ENCODE assay signal across 25 cellular contexts in genomic region chr11:653837-654236, GRCh38. TPM values are rescaled to one million over a fixed set of nuclear protein-coding genes. Genes with fewer than 3 reads are reported as not detected.
DNase-seq lines count a peak whose midpoint lies in the region; ATAC-seq, FAIRE-seq and TF ChIP-seq lines count a peak whose summit lies in the region.
"Had no signal": no experiment of that assay in that cellular context is flagged by ENCODE, and none has a peak within 500 bp of the region (broad histone marks: within the 10 kb centered on the region; RNA-seq: fewer than 3 reads in every experiment).

No MANE protein-coding gene starts in this region.

- 79% methylated on average over 6 of the region's 15 CpGs for WGBS in K562 (ENCODE audit: insufficient coverage, low coverage, missing lambda C conversion rate)

- no peaks in the 10 kb centered on the region for H3K9me1 ChIP-seq in K562 (ENCODE audit: control insufficient read depth, insufficient read depth, low read length)

- no peak overlapping the region for H3K9ac ChIP-seq in K562 (ENCODE audit: insufficient read depth in 1 of 2, low read depth in 2 of 2, low read length in 2 of 2)

- H3K4me1 ChIP-seq in Peyer's patch, result peaks cover 0 to 42% (median 7%) of the 10 kb centered on the region in 4 donors
- H3K4me1 ChIP-seq in K562 (replicated peaks in 1 of 2; ENCODE audit: control insufficient read depth in 2 of 2, insufficient read depth in 2 of 2, low read length in 2 of 2), result peaks cover 0 to 12% of the 10 kb centered on the region in 2 experiments; a peak in 1 of 5 replicates
- H3K4me1 ChIP-seq: HAP-1 had no signal

- ATAC-seq in K562, result no peak
- peak; percentile 28 for ATAC-seq in esophagus mucosa
- ATAC-seq in stimulated activated effector memory CD8-positive, alpha-beta T cell treated with anti-CD3 and anti-CD28 coated beads, Interleukin-12 subunit alpha, Interleukin-12 subunit beta, amount 100 ng/mL, for 72 hours, result peak; percentile 11
- ATAC-seq: GM23338 had no signal

- CTCF ChIA-PET in K562 (lab: Yijun Ruan, JAX; ENCODE audit: low intra/inter-chr PET ratio), result no interaction called here

- TF ChIP-seq POLR2A in Peyer's patch (IDR thresholded peaks at IDR 0.05), result no peak
- TF ChIP-seq POLR2A in K562 (conservative IDR thresholded peaks at IDR 0.05), result no peak

- no peaks in the 10 kb centered on the region for H4K20me1 ChIP-seq in K562 (replicated peaks; ENCODE audit: control insufficient read depth, insufficient read depth, low read length)

- no peak overlapping the region for H3K4me2 ChIP-seq in K562 (ENCODE audit: insufficient read depth, low read length)
- H3K4me2 ChIP-seq: A549, GM23338 had no signal

- DNase-seq in Peyer's patch (no peak), K562 (ENCODE audit: extremely low read depth in 1 of 4, low spot score in 3 of 4) (no peak), HTR-8/SVneo (ENCODE audit: insufficient read length, low spot score) (no peak), foreskin melanocyte (no peak), inferior parietal cortex (ENCODE audit: extremely low spot score) (no peak), activated gamma-delta T cell (lab: John Stamatoyannopoulos, UW) (no peak)
- DNase-seq in stimulated activated effector memory CD8-positive, alpha-beta T cell treated with anti-CD3 and anti-CD28 coated beads, Interleukin-12 subunit alpha, Interleukin-12 subunit beta, amount 100 ng/mL, for 72 hours (ENCODE audit: low spot score in 2 of 2), result no peak
- DNase-seq: 8988T; ACHN; AML-193; C1 segment of cervical spinal cord; Calu3; CD4-positive, alpha-beta memory T cell; COR-L47; DMS153; DND-41; HFFc6 had no signal

- TF ChIP-seq RAD21 in K562 (CRISPR knock-in tag; conservative IDR thresholded peaks at IDR 0.05 in 1 of 2, IDR thresholded peaks at IDR 0.05 in 1 of 2), result no peak

- H3K79me2 ChIP-seq in K562 (ENCODE audit: control insufficient read depth, insufficient read depth, low read length), result no peaks in the 10 kb centered on the region; the same call in 2 of the 3 replicates

- in situ Hi-C loops in K562 (cut with MboI), result no loop called here

- intact Hi-C loops in K562 (cut with micrococcal nuclease), result no loop called here

- no peaks in the 10 kb centered on the region for H3K27me3 ChIP-seq in Peyer's patch
- no peaks in the 10 kb centered on the region for H3K27me3 ChIP-seq in K562 (ENCODE audit: control insufficient read depth in 2 of 2, insufficient read depth in 2 of 2, low read length in 2 of 2)

- no peaks in the 10 kb centered on the region for H3K9me3 ChIP-seq in Peyer's patch
- no peaks in the 10 kb centered on the region for H3K9me3 ChIP-seq in K562 (replicated peaks; ENCODE audit: control insufficient read depth, insufficient read depth, low read depth, low read length)
- H3K9me3 ChIP-seq: A549, HAP-1 had no signal

- no peak for TF ChIP-seq CTCF in Peyer's patch (IDR thresholded peaks at IDR 0.05)
- no peak for TF ChIP-seq CTCF in K562 (IDR thresholded peaks at IDR 0.05 in 2 of 3, conservative IDR thresholded peaks at IDR 0.05 in 1 of 3; ENCODE audit: insufficient read depth in 2 of 3, low read depth in 1 of 3, low read length in 3 of 3)

- POLR2A ChIA-PET in K562 (lab: Yijun Ruan, JAX), result interaction anchor here (1.1 to 1.3 kb wide), 2 partner anchors 11 to 12 kb away, joined by 3 to 4 read pairs; no protein-coding TSS in a partner anchor

- H3K27ac ChIP-seq in Peyer's patch (peak overlapping the region in 3 of 4 donors; percentile 32 to 84 (median 49)), K562 (ENCODE audit: extremely low read depth, low read depth, low read length) (no peak overlapping the region)
- H3K27ac ChIP-seq: A549 had no signal

- BruUV-seq in K562 (replicated peaks; lab: Mats Ljungman, UMichigan), result no TSS peak

- no peak overlapping the region for H2AFZ ChIP-seq in K562 (ENCODE audit: low read depth, low read length)
- H2AFZ ChIP-seq: GM23338 had no signal

- FAIRE-seq in K562 (lab: Jason Lieb, UNC) (no peak), HTR-8/SVneo (lab: Jason Lieb, UNC) (no peak)
- FAIRE-seq: A549, G401.6, GM12892, H54 had no signal

- H3K27ac Mint-ChIP-seq in stimulated activated effector memory CD8-positive, alpha-beta T cell treated with anti-CD3 and anti-CD28 coated beads, Interleukin-12 subunit alpha, Interleukin-12 subunit beta, amount 100 ng/mL, for 72 hours, result no peak overlapping the region
- H3K27ac Mint-ChIP-seq: CD4-positive, alpha-beta memory T cell; GM23338; HFFc6 had no signal

- H3K4me3 ChIP-seq in Peyer's patch (no peak overlapping the region), K562 (no peak overlapping the region)
- H3K4me3 ChIP-seq: A549, GM23338, HAP-1 had no signal

- H3K9me3 Mint-ChIP-seq in stimulated activated effector memory CD8-positive, alpha-beta T cell treated with anti-CD3 and anti-CD28 coated beads, Interleukin-12 subunit alpha, Interleukin-12 subunit beta, amount 100 ng/mL, for 72 hours, result no peaks in the 10 kb centered on the region
- H3K9me3 Mint-ChIP-seq: CD4-positive, alpha-beta memory T cell; GM23338; HFFc6 had no signal

- no peak for TF ChIP-seq EP300 in K562 (IDR thresholded peaks at IDR 0.05; ENCODE audit: low read length)

- H3K36me3 ChIP-seq in Peyer's patch (peaks cover 0 to 21% (median 0%) of the 10 kb centered on the region in 3 donors), K562 (ENCODE audit: control insufficient read depth, insufficient read depth, low read length) (peaks cover 77% of the 10 kb centered on the region; the same call in 2 of the 3 replicates)

- peaks cover 73% of the 10 kb centered on the region for H3K36me3 Mint-ChIP-seq in stimulated activated effector memory CD8-positive, alpha-beta T cell treated with anti-CD3 and anti-CD28 coated beads, Interleukin-12 subunit alpha, Interleukin-12 subunit beta, amount 100 ng/mL, for 72 hours

- H3K4me1 Mint-ChIP-seq in stimulated activated effector memory CD8-positive, alpha-beta T cell treated with anti-CD3 and anti-CD28 coated beads, Interleukin-12 subunit alpha, Interleukin-12 subunit beta, amount 100 ng/mL, for 72 hours, result no peaks in the 10 kb centered on the region
- H3K4me1 Mint-ChIP-seq: GM23338 had no signal

- no peak overlapping the region for H3K4me3 Mint-ChIP-seq in stimulated activated effector memory CD8-positive, alpha-beta T cell treated with anti-CD3 and anti-CD28 coated beads, Interleukin-12 subunit alpha, Interleukin-12 subunit beta, amount 100 ng/mL, for 72 hours
- H3K4me3 Mint-ChIP-seq: CD4-positive, alpha-beta memory T cell; GM23338; HFFc6 had no signal

RNA-seq across cellular contexts. Expression of gene DRD4, which starts 16.8 kb away (rescaled TPM):
- 1 to 10 TPM in 2 of 4 donors, not detected in 2; 1.6 to 3.0 TPM for total RNA-seq in Peyer's patch
- 0.30 and 1.00 TPM in 2 replicates for total RNA-seq in K562 (2011; cell fraction: chromatin; rRNA removed; ENCODE audit: low replicate concordance)
- total RNA-seq in K562 (2011; cell fraction: nucleolus; rRNA removed), result 0.67 and 0.79 TPM in 2 replicates
- total RNA-seq in K562 (2011; cell fraction: nucleoplasm; rRNA removed), result 0.59 and 1.1 TPM in 2 replicates
- 0.24 TPM in 1 of 2 replicates, not detected in the other for total RNA-seq in K562 (2014; rRNA removed)
- not detected in 2 replicates for total RNA-seq in K562 (2014; rRNA removed; fragmentation: Illumina TruSeq; extraction: Trizol)
- 0.14 TPM in 1 of 2 replicates, not detected in the other for total RNA-seq in K562 (2015; rRNA removed; fragmentation: Illumina TruSeq; extraction: Trizol)
- total RNA-seq in K562 (2021), result 0.95 and 1.4 TPM in 2 replicates
- 0.11 TPM in 1 of 2 replicates, not detected in the other for polyA plus RNA-seq in K562 (2011; rRNA removed)
- polyA plus RNA-seq in K562 (2011; cell fraction: cytosol; rRNA removed), result 0.04 and 0.06 TPM in 2 replicates
- polyA plus RNA-seq in K562 (2011; cell fraction: nucleus; rRNA removed), result 0.60 and 0.70 TPM in 2 replicates
- polyA plus RNA-seq in K562 (2012), result 0.36 and 0.51 TPM in 2 replicates
- polyA plus RNA-seq in K562 (2014; fragmentation: Illumina TruSeq; extraction: Trizol), result 0.11 TPM in 1 of 2 replicates, not detected in the other
- under 1 TPM in 1 of 2 experiments, not detected in 1; 0.04 TPM for polyA plus RNA-seq in K562 (2014; fragmentation: Nextera tagmentation; extraction: Ambion mirVana)
- polyA plus RNA-seq in K562 (2014; rRNA removed), result 0.27 and 0.49 TPM in 2 replicates
- polyA minus RNA-seq in K562 (2011; rRNA and poly(A)+ RNA removed), result not detected in 2 replicates
- not detected in 2 replicates for polyA minus RNA-seq in K562 (2011; cell fraction: cytosol; rRNA and poly(A)+ RNA removed)
- 0.13 and 0.22 TPM in 2 replicates for polyA minus RNA-seq in K562 (2011; cell fraction: nucleus; rRNA and poly(A)+ RNA removed)
- 0.16 TPM for total RNA-seq in esophagus mucosa
- polyA plus RNA-seq: A549; BJ; CD4-positive, alpha-beta memory T cell had no signal

RNA-seq across cellular contexts. Expression of gene SCT, which starts 26.9 kb away (rescaled TPM):
- 10 to 100 TPM in 1 of 4 donors, not detected in 3; 12.6 TPM for total RNA-seq in Peyer's patch
- not detected in 2 replicates for total RNA-seq in K562 (2011; cell fraction: chromatin; rRNA removed; ENCODE audit: low replicate concordance)
- not detected in 2 replicates for total RNA-seq in K562 (2011; cell fraction: nucleolus; rRNA removed)
- total RNA-seq in K562 (2011; cell fraction: nucleoplasm; rRNA removed), result not detected in 2 replicates
- not detected in 2 replicates for total RNA-seq in K562 (2014; rRNA removed)
- not detected in 2 replicates for total RNA-seq in K562 (2014; rRNA removed; fragmentation: Illumina TruSeq; extraction: Trizol)
- not detected in 2 replicates for total RNA-seq in K562 (2015; rRNA removed; fragmentation: Illumina TruSeq; extraction: Trizol)
- not detected in 2 replicates for total RNA-seq in K562 (2021)
- not detected in 2 replicates for polyA plus RNA-seq in K562 (2011; rRNA removed)
- not detected in 2 replicates for polyA plus RNA-seq in K562 (2011; cell fraction: cytosol; rRNA removed)
- polyA plus RNA-seq in K562 (2011; cell fraction: nucleus; rRNA removed), result not detected in 2 replicates
- not detected in 2 replicates for polyA plus RNA-seq in K562 (2012)
- not detected in 2 replicates for polyA plus RNA-seq in K562 (2014; fragmentation: Illumina TruSeq; extraction: Trizol)
- not detected for polyA plus RNA-seq in K562 (2014; fragmentation: Nextera tagmentation; extraction: Ambion mirVana)
- polyA plus RNA-seq in K562 (2014; rRNA removed), result not detected in 2 replicates
- not detected in 2 replicates for polyA minus RNA-seq in K562 (2011; rRNA and poly(A)+ RNA removed)
- polyA minus RNA-seq in K562 (2011; cell fraction: cytosol; rRNA and poly(A)+ RNA removed), result not detected in 2 replicates
- not detected in 2 replicates for polyA minus RNA-seq in K562 (2011; cell fraction: nucleus; rRNA and poly(A)+ RNA removed)
- not detected for total RNA-seq in esophagus mucosa
- total RNA-seq: Calu3; CD4-positive, alpha-beta memory T cell; GM23338; HFFc6 had no signal
- polyA plus RNA-seq: A549; BJ; CD4-positive, alpha-beta memory T cell had no signal

RNA-seq across cellular contexts. Expression of gene CDHR5, which starts 29.1 kb away (rescaled TPM):
- total RNA-seq in Peyer's patch (1,000 to 10,000 TPM in 3 of 4 donors, 10 to 100 TPM in 1; 77.6 to 1,696 (median 1,274) TPM), K562 (2014; rRNA removed) (not detected in 2 replicates), K562 (2014; rRNA removed; fragmentation: Illumina TruSeq; extraction: Trizol) (not detected in 2 replicates), K562 (2015; rRNA removed; fragmentation: Illumina TruSeq; extraction: Trizol) (not detected in 2 replicates), K562 (2021) (0.16 TPM in 1 of 2 replicates, not detected in the other), esophagus mucosa (not detected)
- total RNA-seq in K562 (2011; cell fraction: chromatin; rRNA removed; ENCODE audit: low replicate concordance), result not detected in 2 replicates
- total RNA-seq in K562 (2011; cell fraction: nucleolus; rRNA removed), result not detected in 2 replicates
- total RNA-seq in K562 (2011; cell fraction: nucleoplasm; rRNA removed), result not detected in 2 replicates
- polyA plus RNA-seq in K562 (2011; rRNA removed) (not detected in 2 replicates), K562 (2014; fragmentation: Illumina TruSeq; extraction: Trizol) (not detected in 2 replicates), K562 (2014; fragmentation: Nextera tagmentation; extraction: Ambion mirVana) (not detected), K562 (2014; rRNA removed) (not detected in 2 replicates)
- not detected in 2 replicates for polyA plus RNA-seq in K562 (2011; cell fraction: cytosol; rRNA removed)
- not detected in 2 replicates for polyA plus RNA-seq in K562 (2011; cell fraction: nucleus; rRNA removed)
- 0.06 and 0.14 TPM in 2 replicates for polyA plus RNA-seq in K562 (2012)
- polyA minus RNA-seq in K562 (2011; rRNA and poly(A)+ RNA removed), result not detected in 2 replicates
- polyA minus RNA-seq in K562 (2011; cell fraction: cytosol; rRNA and poly(A)+ RNA removed), result not detected in 2 replicates
- polyA minus RNA-seq in K562 (2011; cell fraction: nucleus; rRNA and poly(A)+ RNA removed), result not detected in 2 replicates
- total RNA-seq: CD4-positive, alpha-beta memory T cell; GM23338; HFFc6 had no signal
- polyA plus RNA-seq: BJ; CD4-positive, alpha-beta memory T cell; GM23338 had no signal

RNA-seq across cellular contexts. Expression of gene IRF7, which starts 38.1 kb away (rescaled TPM):
- total RNA-seq in Peyer's patch (10 to 100 TPM; 28.1 to 80.9 (median 58.4) TPM), K562 (2014; rRNA removed) (3.7 and 8.3 TPM in 2 replicates), K562 (2014; rRNA removed; fragmentation: Illumina TruSeq; extraction: Trizol) (0.29 TPM in 1 of 2 replicates, not detected in the other), K562 (2015; rRNA removed; fragmentation: Illumina TruSeq; extraction: Trizol) (2.0 and 2.2 TPM in 2 replicates), K562 (2021) (6.5 and 7.6 TPM in 2 replicates), esophagus mucosa (19.5 TPM)
- 3.7 and 21.2 TPM in 2 replicates for total RNA-seq in K562 (2011; cell fraction: chromatin; rRNA removed; ENCODE audit: low replicate concordance)
- 23.2 and 27.2 TPM in 2 replicates for total RNA-seq in K562 (2011; cell fraction: nucleolus; rRNA removed)
- total RNA-seq in K562 (2011; cell fraction: nucleoplasm; rRNA removed), result 10.0 and 11.6 TPM in 2 replicates
- polyA plus RNA-seq in K562 (2011; rRNA removed) (1.8 and 3.5 TPM in 2 replicates), K562 (2014; fragmentation: Illumina TruSeq; extraction: Trizol) (0.64 and 2.2 TPM in 2 replicates), K562 (2014; fragmentation: Nextera tagmentation; extraction: Ambion mirVana) (under 1 TPM; 0.27 to 0.48 TPM), K562 (2014; rRNA removed) (3.8 and 7.4 TPM in 2 replicates)
- polyA plus RNA-seq in K562 (2011; cell fraction: cytosol; rRNA removed), result 2.7 and 6.6 TPM in 2 replicates
- polyA plus RNA-seq in K562 (2011; cell fraction: nucleus; rRNA removed), result 21.3 and 30.3 TPM in 2 replicates
- polyA plus RNA-seq in K562 (2012), result 4.0 and 11.8 TPM in 2 replicates
- 0.42 and 0.49 TPM in 2 replicates for polyA minus RNA-seq in K562 (2011; rRNA and poly(A)+ RNA removed)
- 1.3 and 5.2 TPM in 2 replicates for polyA minus RNA-seq in K562 (2011; cell fraction: cytosol; rRNA and poly(A)+ RNA removed)
- 10.6 and 12.6 TPM in 2 replicates for polyA minus RNA-seq in K562 (2011; cell fraction: nucleus; rRNA and poly(A)+ RNA removed)

RNA-seq across cellular contexts. Expression of gene DEAF1, which starts 41.2 kb away (rescaled TPM):
- 10 to 100 TPM; 14.9 to 56.2 (median 47.0) TPM for total RNA-seq in Peyer's patch
- total RNA-seq in K562 (2011; cell fraction: chromatin; rRNA removed; ENCODE audit: low replicate concordance), result 68.2 and 200 TPM in 2 replicates
- 95.7 and 111 TPM in 2 replicates for total RNA-seq in K562 (2011; cell fraction: nucleolus; rRNA removed)
- 50.3 and 71.3 TPM in 2 replicates for total RNA-seq in K562 (2011; cell fraction: nucleoplasm; rRNA removed)
- 46.9 and 58.7 TPM in 2 replicates for total RNA-seq in K562 (2014; rRNA removed)
- total RNA-seq in K562 (2014; rRNA removed; fragmentation: Illumina TruSeq; extraction: Trizol), result 13.3 and 20.4 TPM in 2 replicates
- total RNA-seq in K562 (2015; rRNA removed; fragmentation: Illumina TruSeq; extraction: Trizol), result 26.8 and 27.3 TPM in 2 replicates
- total RNA-seq in K562 (2021), result 64.2 and 69.1 TPM in 2 replicates
- polyA plus RNA-seq in K562 (2011; rRNA removed), result 27.5 and 39.1 TPM in 2 replicates
- polyA plus RNA-seq in K562 (2011; cell fraction: cytosol; rRNA removed), result 45.8 and 77.2 TPM in 2 replicates
- polyA plus RNA-seq in K562 (2011; cell fraction: nucleus; rRNA removed), result 28.4 and 56.6 TPM in 2 replicates
- 33.6 and 47.2 TPM in 2 replicates for polyA plus RNA-seq in K562 (2012)
- 26.3 and 33.7 TPM in 2 replicates for polyA plus RNA-seq in K562 (2014; fragmentation: Illumina TruSeq; extraction: Trizol)
- 1 to 10 TPM; 2.0 to 3.6 TPM for polyA plus RNA-seq in K562 (2014; fragmentation: Nextera tagmentation; extraction: Ambion mirVana)
- polyA plus RNA-seq in K562 (2014; rRNA removed), result 52.7 and 62.6 TPM in 2 replicates
- polyA minus RNA-seq in K562 (2011; rRNA and poly(A)+ RNA removed), result 16.7 and 25.1 TPM in 2 replicates
- polyA minus RNA-seq in K562 (2011; cell fraction: cytosol; rRNA and poly(A)+ RNA removed), result 39.4 and 45.8 TPM in 2 replicates
- polyA minus RNA-seq in K562 (2011; cell fraction: nucleus; rRNA and poly(A)+ RNA removed), result 22.2 and 28.8 TPM in 2 replicates
- total RNA-seq in esophagus mucosa, result 23.8 TPM

Comparison
In these comparisons a context has a peak if more than half of its experiments do, and no peak if none do; other contexts are left out.
1. RNA of gene CDHR5, which starts 29.1 kb away (total RNA-seq): 77.6 to 1,696 TPM in Peyer's patch; 0.16 TPM in K562 and not detected in esophagus mucosa (single experiment); every median in the first group is over 10 times any median in the second.